8 cellular contexts compared by ENCODE assay signal in the genomic region with DNA sequence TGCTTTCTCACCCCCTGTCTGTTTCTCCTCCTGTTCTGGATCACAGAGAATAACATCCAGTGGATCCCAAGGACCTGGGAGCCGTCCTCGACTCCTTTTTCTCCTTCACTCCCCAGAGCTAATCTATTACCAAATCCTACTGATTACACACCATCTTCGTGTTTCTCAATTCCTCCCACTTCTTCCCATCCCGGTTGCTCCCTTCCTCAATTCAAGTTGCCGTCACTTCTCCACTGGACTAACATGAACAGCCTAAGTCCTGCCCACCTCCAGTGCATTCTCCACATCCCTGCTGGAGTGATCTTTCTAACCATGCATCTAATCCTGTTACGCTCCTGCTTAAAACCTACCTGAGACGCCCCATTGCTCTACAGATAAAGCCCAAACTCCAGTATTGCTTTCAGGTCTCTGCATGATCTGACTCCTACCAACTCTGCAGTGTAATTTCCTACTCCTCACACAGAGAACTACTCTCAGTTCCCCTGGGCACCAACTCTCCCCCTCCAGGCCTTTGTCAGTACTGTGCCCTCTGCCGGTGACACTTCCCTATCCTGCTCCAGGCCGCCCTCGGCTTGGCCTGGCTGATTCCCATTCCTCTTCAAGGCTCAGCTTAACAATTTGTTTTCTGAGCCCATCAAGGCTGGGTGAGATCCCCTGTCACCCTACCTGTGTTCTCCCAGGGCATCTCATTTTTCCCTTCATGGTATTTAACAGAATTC. TPM values are rescaled to one million over a fixed set of nuclear protein-coding genes. Genes with fewer than 3 reads are reported as not detected.
DNase-seq lines count a peak whose midpoint lies in the region; ATAC-seq lines count a peak whose summit lies in the region.

No MANE protein-coding gene starts in this region.

- H3K27ac Mint-ChIP-seq in central memory CD8-positive, alpha-beta T cell (ENCODE audit: low read depth), result no peak overlapping the region
- H3K27ac Mint-ChIP-seq in memory B cell, result no peak overlapping the region
- peak overlapping the region in 1 of 2 donors; percentile 23 for H3K27ac Mint-ChIP-seq in activated naive CD4-positive, alpha-beta T cell treated with anti-CD3 and anti-CD28 coated beads, Interleukin-2, amount 50 U/mL, for 72 hours

- H3K4me1 Mint-ChIP-seq in central memory CD8-positive, alpha-beta T cell, result peaks cover 82% of the 10 kb centered on the region
- peaks cover 12% of the 10 kb centered on the region for H3K4me1 Mint-ChIP-seq in memory B cell

- H3K4me3 Mint-ChIP-seq in central memory CD8-positive, alpha-beta T cell, result peak overlapping the region; percentile 75
- no peak overlapping the region for H3K4me3 Mint-ChIP-seq in memory B cell

- DNase-seq in NK-92 treated with Interleukin-12 subunit alpha and Interleukin-12 subunit beta, amount 100 ng/mL, for 24 hours (lab: John Stamatoyannopoulos, UW), result peak; percentile 23
- DNase-seq in NK-92 (lab: John Stamatoyannopoulos, UW; ENCODE audit: unreplicated experiment), result no peak
- peak; percentile 13 for DNase-seq in NCI-H460 (ENCODE audit: extremely low read depth, low read depth)
- DNase-seq in central memory CD8-positive, alpha-beta T cell (ENCODE audit: low spot score in 2 of 2), result no peak
- peak; percentile 25 to 35 for DNase-seq in memory B cell (ENCODE audit: low spot score in 2 of 2)
- no peak for DNase-seq in activated naive CD4-positive, alpha-beta T cell treated with anti-CD3 and anti-CD28 coated beads, Interleukin-2, amount 50 U/mL, for 72 hours (ENCODE audit: low spot score in 2 of 2)
- no peak for DNase-seq in NCI-H2171 treated with DMSO at 0.1 percent for 48 hours (lab: John Stamatoyannopoulos, UW)

- peaks cover 19% of the 10 kb centered on the region for H3K36me3 Mint-ChIP-seq in central memory CD8-positive, alpha-beta T cell (ENCODE audit: insufficient read depth)
- H3K36me3 Mint-ChIP-seq in memory B cell, result no peaks in the 10 kb centered on the region
- peaks cover 0 to 16% of the 10 kb centered on the region in 2 donors for H3K36me3 Mint-ChIP-seq in activated naive CD4-positive, alpha-beta T cell treated with anti-CD3 and anti-CD28 coated beads, Interleukin-2, amount 50 U/mL, for 72 hours

- ATAC-seq in HG02798 (IDR thresholded peaks at IDR 0.05; ENCODE audit: poor library complexity, unreplicated experiment), result peak; percentile 68
- ATAC-seq in central memory CD8-positive, alpha-beta T cell (replicated peaks; ENCODE audit: extremely low read depth, poor library complexity, severe bottlenecking), result no peak
- ATAC-seq in memory B cell (ENCODE audit: low read depth), result peak; percentile 99
- ATAC-seq in activated naive CD4-positive, alpha-beta T cell treated with anti-CD3 and anti-CD28 coated beads, Interleukin-2, amount 50 U/mL, for 72 hours, result no peak

- H3K9me3 Mint-ChIP-seq in central memory CD8-positive, alpha-beta T cell, result peaks cover 7% of the 10 kb centered on the region
- no peaks in the 10 kb centered on the region for H3K9me3 Mint-ChIP-seq in memory B cell
- peaks cover 0 to 5% of the 10 kb centered on the region in 2 donors for H3K9me3 Mint-ChIP-seq in activated naive CD4-positive, alpha-beta T cell treated with anti-CD3 and anti-CD28 coated beads, Interleukin-2, amount 50 U/mL, for 72 hours

- H3K27me3 Mint-ChIP-seq in central memory CD8-positive, alpha-beta T cell, result no peaks in the 10 kb centered on the region
- peaks cover 22% of the 10 kb centered on the region for H3K27me3 Mint-ChIP-seq in memory B cell

RNA-seq across cellular contexts. Expression of gene SLAMF8, which starts 2.4 kb away (rescaled TPM):
- total RNA-seq in NCI-H460 (2014; rRNA removed; shearing (Covaris generic)), result not detected in 2 replicates
- polyA plus RNA-seq in NCI-H460 (2014; cell fraction: nucleus; rRNA removed), result not detected in 2 replicates
- under 1 TPM in 1 of 2 donors, not detected in 1; 0.21 TPM for total RNA-seq in activated naive CD4-positive, alpha-beta T cell treated with anti-CD3 and anti-CD28 coated beads, Interleukin-2, amount 50 U/mL, for 72 hours

RNA-seq across cellular contexts. Expression of gene FCRL6, which starts 26.9 kb away (rescaled TPM):
- not detected in 2 replicates for total RNA-seq in NCI-H460 (2014; rRNA removed; shearing (Covaris generic))
- polyA plus RNA-seq in NCI-H460 (2014; cell fraction: nucleus; rRNA removed), result not detected in 2 replicates
- total RNA-seq in activated naive CD4-positive, alpha-beta T cell treated with anti-CD3 and anti-CD28 coated beads, Interleukin-2, amount 50 U/mL, for 72 hours, result not detected

RNA-seq across cellular contexts. Expression of gene VSIG8, which starts 33.4 kb away (rescaled TPM):
- 0.05 TPM in 1 of 2 replicates, not detected in the other for total RNA-seq in NCI-H460 (2014; rRNA removed; shearing (Covaris generic))
- polyA plus RNA-seq in NCI-H460 (2014; cell fraction: nucleus; rRNA removed), result 1.3 TPM in 1 of 2 replicates, not detected in the other
- under 1 TPM in 1 of 2 donors, not detected in 1; 0.18 TPM for total RNA-seq in activated naive CD4-positive, alpha-beta T cell treated with anti-CD3 and anti-CD28 coated beads, Interleukin-2, amount 50 U/mL, for 72 hours

RNA-seq across cellular contexts. Expression of gene DUSP23, which starts 48.3 kb away (rescaled TPM):
- total RNA-seq in NCI-H460 (2014; rRNA removed; shearing (Covaris generic)), result 2.0 and 4.8 TPM in 2 replicates
- polyA plus RNA-seq in NCI-H460 (2014; cell fraction: nucleus; rRNA removed), result 12.8 and 30.8 TPM in 2 replicates
- total RNA-seq in activated naive CD4-positive, alpha-beta T cell treated with anti-CD3 and anti-CD28 coated beads, Interleukin-2, amount 50 U/mL, for 72 hours, result 10 to 100 TPM; 16.8 to 24.4 TPM

Comparison
In these comparisons a context has a peak if more than half of its experiments do, and no peak if none do; other contexts are left out.
1. DNase-seq: peak in NK-92 treated with Interleukin-12 subunit alpha and Interleukin-12 subunit beta, amount 100 ng/mL, for 24 hours (single experiment), NCI-H460 (single experiment) and memory B cell (2 of 2); none in NK-92 (single experiment), central memory CD8-positive, alpha-beta T cell (0 of 2), activated naive CD4-positive, alpha-beta T cell treated with anti-CD3 and anti-CD28 coated beads, Interleukin-2, amount 50 U/mL, for 72 hours (0 of 2) and NCI-H2171 treated with DMSO at 0.1 percent for 48 hours (single experiment).
2. ATAC-seq: peak in HG02798 (single experiment) and memory B cell (single experiment); none in central memory CD8-positive, alpha-beta T cell (single experiment) and activated naive CD4-positive, alpha-beta T cell treated with anti-CD3 and anti-CD28 coated beads, Interleukin-2, amount 50 U/mL, for 72 hours (0 of 2).